23 cellular contexts compared by ENCODE assay signal in genomic region chr16:66469291-66469931, GRCh38. TPM values are rescaled to one million over a fixed set of nuclear protein-coding genes. Genes with fewer than 3 reads are reported as not detected.
"Had no signal": no experiment of that assay in that cellular context is flagged by ENCODE, and none has a peak within 500 bp of the region (broad histone marks: within the 10 kb centered on the region; RNA-seq: fewer than 3 reads in every experiment).

No MANE protein-coding gene starts in this region.

- H3K36me3 ChIP-seq: brain microvascular endothelial cell, cardiac muscle cell, MG63, WERI-Rb-1 had no signal

- H3K27ac Mint-ChIP-seq: activated CD8-positive, alpha-beta T cell treated with anti-CD3 and anti-CD28 coated beads for 36 hours; activated naive CD4-positive, alpha-beta T cell treated with anti-CD3 and anti-CD28 coated beads for 36 hours; activated naive CD8-positive, alpha-beta T cell; activated T-helper 17 cell treated with anti-CD3 and anti-CD28 coated beads, Interleukin-2, amount 50 U/mL, for 72 hours had no signal

- H3K4me3 Mint-ChIP-seq: activated CD8-positive, alpha-beta T cell treated with anti-CD3 and anti-CD28 coated beads for 36 hours; activated naive CD4-positive, alpha-beta T cell treated with anti-CD3 and anti-CD28 coated beads for 36 hours; activated naive CD8-positive, alpha-beta T cell; activated T-cell treated with anti-CD3 and anti-CD28 coated beads, Interleukin-2, amount 50 U/mL, for 4 hours; activated T-helper 17 cell treated with anti-CD3 and anti-CD28 coated beads, Interleukin-2, amount 50 U/mL, for 72 hours had no signal

- DNase-seq: activated CD4-positive, alpha-beta T cell treated with anti-CD3 and anti-CD28 coated beads for 4 hours; activated CD8-positive, alpha-beta T cell treated with anti-CD3 and anti-CD28 coated beads for 36 hours; activated gamma-delta T cell; activated naive CD4-positive, alpha-beta T cell treated with anti-CD3 and anti-CD28 coated beads for 36 hours; activated T-cell treated with anti-CD3 and anti-CD28 coated beads, Interleukin-2, amount 50 U/mL, for 4 hours; brain microvascular endothelial cell; MG63; MV-4-11; NCI-H1092 treated with DMSO at 0.1 percent for 48 hours; NCI-H1417 treated with DMSO at 0.1 percent for 48 hours; NCI-H1694; NCI-H2029; NCI-H510A treated with DMSO at 0.1 percent for 48 hours; NCI-H69; PC-3; SIG-M5; T-helper 1 cell; WERI-Rb-1 had no signal

- H3K9me3 Mint-ChIP-seq: activated CD8-positive, alpha-beta T cell treated with anti-CD3 and anti-CD28 coated beads for 36 hours; activated naive CD4-positive, alpha-beta T cell treated with anti-CD3 and anti-CD28 coated beads for 36 hours; activated T-cell treated with anti-CD3 and anti-CD28 coated beads, Interleukin-2, amount 50 U/mL, for 4 hours; activated T-helper 17 cell treated with anti-CD3 and anti-CD28 coated beads, Interleukin-2, amount 50 U/mL, for 72 hours had no signal

- H3K4me3 ChIP-seq: cardiac muscle cell, MG63, SK-N-MC had no signal

- H3K27me3 ChIP-seq: brain microvascular endothelial cell, cardiac muscle cell, MG63 had no signal

- H3K27me3 Mint-ChIP-seq: activated CD8-positive, alpha-beta T cell treated with anti-CD3 and anti-CD28 coated beads for 36 hours had no signal

- H3K27ac ChIP-seq: brain microvascular endothelial cell, cardiac muscle cell, SK-N-MC, WERI-Rb-1 had no signal

- H3K9me3 ChIP-seq: MG63 had no signal

- ATAC-seq: activated CD8-positive, alpha-beta T cell treated with anti-CD3 and anti-CD28 coated beads for 36 hours; activated T-cell treated with anti-CD3 and anti-CD28 coated beads, Interleukin-2, amount 50 U/mL, for 4 hours; activated T-helper 17 cell treated with anti-CD3 and anti-CD28 coated beads, Interleukin-2, amount 50 U/mL, for 72 hours; PC-3 had no signal

RNA-seq across cellular contexts. Expression of gene BEAN1, which starts 42.3 kb away (rescaled TPM):
- total RNA-seq: activated CD8-positive, alpha-beta T cell treated with anti-CD3 and anti-CD28 coated beads for 36 hours; activated naive CD4-positive, alpha-beta T cell treated with anti-CD3 and anti-CD28 coated beads for 36 hours; activated T-cell treated with anti-CD3 and anti-CD28 coated beads, Interleukin-2, amount 50 U/mL, for 4 hours; activated T-helper 17 cell treated with anti-CD3 and anti-CD28 coated beads, Interleukin-2, amount 50 U/mL, for 72 hours; T-helper 2 cell treated with Interferon-gamma antibody and Interleukin-4, amounts not matched to agents 100 ng/mL and 5 ng/mL, for 36 hours had no signal
